Comparison of ENCODE assay signal across 8 cellular contexts in the genomic region with DNA sequence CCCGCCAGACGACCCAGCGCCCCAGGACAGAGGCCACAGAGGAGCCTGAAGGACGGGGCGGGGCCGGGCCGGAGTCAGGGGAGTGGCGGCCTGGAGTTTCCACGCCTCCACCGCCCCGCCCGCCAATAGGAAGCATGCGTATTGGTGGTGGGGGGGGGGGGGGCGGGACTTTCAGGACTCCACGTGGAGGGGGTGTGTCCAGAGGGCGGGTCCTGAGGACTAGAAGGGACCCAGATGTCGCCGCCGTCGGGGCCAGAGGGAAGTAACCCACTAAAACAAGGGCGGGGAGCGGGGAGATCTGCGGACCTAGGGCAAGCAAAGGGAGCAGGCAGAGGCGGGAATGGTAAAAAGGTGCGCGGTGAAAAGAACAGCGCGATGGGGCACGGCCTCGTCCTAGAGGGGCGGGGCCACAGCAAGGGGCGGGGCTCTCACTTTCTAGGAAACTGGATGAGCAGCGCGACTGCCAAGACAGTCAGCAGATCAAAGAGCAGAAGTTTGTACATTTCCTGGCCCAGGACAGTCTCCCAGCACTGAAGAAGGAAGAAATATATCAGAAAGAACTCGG.
DNase-seq lines count a peak whose midpoint lies in the region; ATAC-seq lines count a peak whose summit lies in the region.

No MANE protein-coding gene starts in this region.

- no peak overlapping the region for H3K27ac ChIP-seq in caudate nucleus (ENCODE audit: low read depth, low read length)

- peak; percentile 97 for DNase-seq in DMS53 (lab: John Stamatoyannopoulos, UW)
- DNase-seq in NCI-H146 (lab: John Stamatoyannopoulos, UW): peak; percentile 88
- DNase-seq in activated CD4-positive, CD25-positive, alpha-beta regulatory T cell treated with anti-CD3 and anti-CD28 coated beads, Interleukin-2, amount 50 U/mL, for 16 hours (ENCODE audit: low read depth, low spot score): peak; percentile 62
- DNase-seq in caudate nucleus (lab: John Stamatoyannopoulos, UW): peak in 32 of 61 donors; percentile 6 to 60 (median 38)
- peak; percentile 73 for DNase-seq in kidney tubule cell (ENCODE audit: low spot score)
- DNase-seq in stimulated activated CD4-positive, alpha-beta T cell treated with anti-CD3 and anti-CD28 coated beads, Interleukin-2, amount 100 ng/mL, for 24 hours: peak; percentile 84 to 87
- no peak for DNase-seq in HK-2 (ENCODE audit: unreplicated experiment)

- no peak for ATAC-seq in GM18498 (IDR thresholded peaks at IDR 0.05; ENCODE audit: unreplicated experiment)
